1 cellular context compared by ENCODE assay signal in the genomic region with DNA sequence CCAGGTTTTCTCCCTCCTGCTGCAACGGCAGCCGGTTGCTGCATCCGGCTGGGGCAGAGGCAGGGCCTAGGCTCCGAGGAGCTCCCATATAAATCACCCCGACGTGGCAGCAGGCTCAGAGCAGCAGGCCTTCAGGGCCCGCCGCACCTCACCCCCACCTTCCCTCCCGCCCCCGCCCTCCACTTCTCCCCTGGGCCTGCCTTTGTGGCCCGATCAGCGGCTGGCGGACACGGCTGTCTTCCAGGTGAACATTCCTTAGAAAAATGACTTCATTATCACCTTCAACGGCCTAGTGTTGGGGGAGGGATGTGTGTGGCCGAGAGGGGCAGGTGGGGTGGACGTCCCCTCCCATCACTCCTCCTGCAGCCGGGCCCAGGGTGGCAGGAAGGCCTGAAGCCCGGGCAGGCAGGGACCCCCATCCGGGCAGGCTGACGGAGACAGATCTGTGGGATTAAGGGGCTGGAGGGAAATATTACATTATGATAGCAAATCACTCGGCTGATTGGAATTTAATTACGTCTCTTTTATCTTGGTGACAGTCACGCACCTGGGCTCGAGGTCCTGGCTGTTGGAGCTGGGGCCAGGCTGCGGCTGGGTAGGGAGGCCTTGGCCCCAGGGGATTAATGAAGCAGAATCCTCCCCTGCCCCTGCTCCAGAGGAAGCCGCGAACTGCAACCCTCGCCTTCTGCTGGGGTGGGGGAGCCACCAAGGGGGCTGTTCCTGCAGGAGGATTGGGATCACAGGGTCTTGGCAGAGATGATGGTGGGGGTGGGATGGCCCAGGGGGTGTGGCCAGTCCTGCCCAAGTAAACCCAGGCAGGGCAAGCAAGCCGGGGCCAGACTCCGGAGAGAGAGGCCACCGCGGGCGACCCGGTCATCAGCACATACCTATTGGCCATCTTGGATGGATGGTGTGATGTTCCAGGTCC.
TF ChIP-seq lines count a peak whose summit lies in the region.

No MANE protein-coding gene starts in this region.

TF ChIP-seq in HepG2, 621 proteins besides CTCF, POLR2A, EP300 and RAD21 (continued from another document):
- TF ChIP-seq, protein P1, sequence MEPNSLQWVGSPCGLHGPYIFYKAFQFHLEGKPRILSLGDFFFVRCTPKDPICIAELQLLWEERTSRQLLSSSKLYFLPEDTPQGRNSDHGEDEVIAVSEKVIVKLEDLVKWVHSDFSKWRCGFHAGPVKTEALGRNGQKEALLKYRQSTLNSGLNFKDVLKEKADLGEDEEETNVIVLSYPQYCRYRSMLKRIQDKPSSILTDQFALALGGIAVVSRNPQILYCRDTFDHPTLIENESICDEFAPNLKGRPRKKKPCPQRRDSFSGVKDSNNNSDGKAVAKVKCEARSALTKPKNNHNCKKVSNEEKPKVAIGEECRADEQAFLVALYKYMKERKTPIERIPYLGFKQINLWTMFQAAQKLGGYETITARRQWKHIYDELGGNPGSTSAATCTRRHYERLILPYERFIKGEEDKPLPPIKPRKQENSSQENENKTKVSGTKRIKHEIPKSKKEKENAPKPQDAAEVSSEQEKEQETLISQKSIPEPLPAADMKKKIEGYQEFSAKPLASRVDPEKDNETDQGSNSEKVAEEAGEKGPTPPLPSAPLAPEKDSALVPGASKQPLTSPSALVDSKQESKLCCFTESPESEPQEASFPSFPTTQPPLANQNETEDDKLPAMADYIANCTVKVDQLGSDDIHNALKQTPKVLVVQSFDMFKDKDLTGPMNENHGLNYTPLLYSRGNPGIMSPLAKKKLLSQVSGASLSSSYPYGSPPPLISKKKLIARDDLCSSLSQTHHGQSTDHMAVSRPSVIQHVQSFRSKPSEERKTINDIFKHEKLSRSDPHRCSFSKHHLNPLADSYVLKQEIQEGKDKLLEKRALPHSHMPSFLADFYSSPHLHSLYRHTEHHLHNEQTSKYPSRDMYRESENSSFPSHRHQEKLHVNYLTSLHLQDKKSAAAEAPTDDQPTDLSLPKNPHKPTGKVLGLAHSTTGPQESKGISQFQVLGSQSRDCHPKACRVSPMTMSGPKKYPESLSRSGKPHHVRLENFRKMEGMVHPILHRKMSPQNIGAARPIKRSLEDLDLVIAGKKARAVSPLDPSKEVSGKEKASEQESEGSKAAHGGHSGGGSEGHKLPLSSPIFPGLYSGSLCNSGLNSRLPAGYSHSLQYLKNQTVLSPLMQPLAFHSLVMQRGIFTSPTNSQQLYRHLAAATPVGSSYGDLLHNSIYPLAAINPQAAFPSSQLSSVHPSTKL (CRISPR knock-in tag; IDR thresholded peaks at IDR 0.05) = no peak
- TF ChIP-seq, protein P2, sequence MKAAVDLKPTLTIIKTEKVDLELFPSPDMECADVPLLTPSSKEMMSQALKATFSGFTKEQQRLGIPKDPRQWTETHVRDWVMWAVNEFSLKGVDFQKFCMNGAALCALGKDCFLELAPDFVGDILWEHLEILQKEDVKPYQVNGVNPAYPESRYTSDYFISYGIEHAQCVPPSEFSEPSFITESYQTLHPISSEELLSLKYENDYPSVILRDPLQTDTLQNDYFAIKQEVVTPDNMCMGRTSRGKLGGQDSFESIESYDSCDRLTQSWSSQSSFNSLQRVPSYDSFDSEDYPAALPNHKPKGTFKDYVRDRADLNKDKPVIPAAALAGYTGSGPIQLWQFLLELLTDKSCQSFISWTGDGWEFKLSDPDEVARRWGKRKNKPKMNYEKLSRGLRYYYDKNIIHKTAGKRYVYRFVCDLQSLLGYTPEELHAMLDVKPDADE (CRISPR knock-in tag; IDR thresholded peaks at IDR 0.05) = no peak
- TF ChIP-seq ARHGAP35 (CRISPR knock-in tag; IDR thresholded peaks at IDR 0.05; ENCODE audit: borderline replicate concordance) = no peak
- no peak for TF ChIP-seq PITX1 (CRISPR knock-in tag; IDR thresholded peaks at IDR 0.05)
- no peak for TF ChIP-seq SNAI1 (CRISPR knock-in tag; IDR thresholded peaks at IDR 0.05; ENCODE audit: borderline replicate concordance)
- TF ChIP-seq, protein P3, sequence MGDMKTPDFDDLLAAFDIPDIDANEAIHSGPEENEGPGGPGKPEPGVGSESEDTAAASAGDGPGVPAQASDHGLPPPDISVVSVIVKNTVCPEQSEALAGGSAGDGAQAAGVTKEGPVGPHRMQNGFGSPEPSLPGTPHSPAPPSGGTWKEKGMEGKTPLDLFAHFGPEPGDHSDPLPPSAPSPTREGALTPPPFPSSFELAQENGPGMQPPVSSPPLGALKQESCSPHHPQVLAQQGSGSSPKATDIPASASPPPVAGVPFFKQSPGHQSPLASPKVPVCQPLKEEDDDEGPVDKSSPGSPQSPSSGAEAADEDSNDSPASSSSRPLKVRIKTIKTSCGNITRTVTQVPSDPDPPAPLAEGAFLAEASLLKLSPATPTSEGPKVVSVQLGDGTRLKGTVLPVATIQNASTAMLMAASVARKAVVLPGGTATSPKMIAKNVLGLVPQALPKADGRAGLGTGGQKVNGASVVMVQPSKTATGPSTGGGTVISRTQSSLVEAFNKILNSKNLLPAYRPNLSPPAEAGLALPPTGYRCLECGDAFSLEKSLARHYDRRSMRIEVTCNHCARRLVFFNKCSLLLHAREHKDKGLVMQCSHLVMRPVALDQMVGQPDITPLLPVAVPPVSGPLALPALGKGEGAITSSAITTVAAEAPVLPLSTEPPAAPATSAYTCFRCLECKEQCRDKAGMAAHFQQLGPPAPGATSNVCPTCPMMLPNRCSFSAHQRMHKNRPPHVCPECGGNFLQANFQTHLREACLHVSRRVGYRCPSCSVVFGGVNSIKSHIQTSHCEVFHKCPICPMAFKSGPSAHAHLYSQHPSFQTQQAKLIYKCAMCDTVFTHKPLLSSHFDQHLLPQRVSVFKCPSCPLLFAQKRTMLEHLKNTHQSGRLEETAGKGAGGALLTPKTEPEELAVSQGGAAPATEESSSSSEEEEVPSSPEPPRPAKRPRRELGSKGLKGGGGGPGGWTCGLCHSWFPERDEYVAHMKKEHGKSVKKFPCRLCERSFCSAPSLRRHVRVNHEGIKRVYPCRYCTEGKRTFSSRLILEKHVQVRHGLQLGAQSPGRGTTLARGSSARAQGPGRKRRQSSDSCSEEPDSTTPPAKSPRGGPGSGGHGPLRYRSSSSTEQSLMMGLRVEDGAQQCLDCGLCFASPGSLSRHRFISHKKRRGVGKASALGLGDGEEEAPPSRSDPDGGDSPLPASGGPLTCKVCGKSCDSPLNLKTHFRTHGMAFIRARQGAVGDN (CRISPR knock-in tag; IDR thresholded peaks at IDR 0.05) = no peak
- no peak for TF ChIP-seq POGZ (CRISPR knock-in tag; IDR thresholded peaks at IDR 0.05)
- TF ChIP-seq, protein P4, sequence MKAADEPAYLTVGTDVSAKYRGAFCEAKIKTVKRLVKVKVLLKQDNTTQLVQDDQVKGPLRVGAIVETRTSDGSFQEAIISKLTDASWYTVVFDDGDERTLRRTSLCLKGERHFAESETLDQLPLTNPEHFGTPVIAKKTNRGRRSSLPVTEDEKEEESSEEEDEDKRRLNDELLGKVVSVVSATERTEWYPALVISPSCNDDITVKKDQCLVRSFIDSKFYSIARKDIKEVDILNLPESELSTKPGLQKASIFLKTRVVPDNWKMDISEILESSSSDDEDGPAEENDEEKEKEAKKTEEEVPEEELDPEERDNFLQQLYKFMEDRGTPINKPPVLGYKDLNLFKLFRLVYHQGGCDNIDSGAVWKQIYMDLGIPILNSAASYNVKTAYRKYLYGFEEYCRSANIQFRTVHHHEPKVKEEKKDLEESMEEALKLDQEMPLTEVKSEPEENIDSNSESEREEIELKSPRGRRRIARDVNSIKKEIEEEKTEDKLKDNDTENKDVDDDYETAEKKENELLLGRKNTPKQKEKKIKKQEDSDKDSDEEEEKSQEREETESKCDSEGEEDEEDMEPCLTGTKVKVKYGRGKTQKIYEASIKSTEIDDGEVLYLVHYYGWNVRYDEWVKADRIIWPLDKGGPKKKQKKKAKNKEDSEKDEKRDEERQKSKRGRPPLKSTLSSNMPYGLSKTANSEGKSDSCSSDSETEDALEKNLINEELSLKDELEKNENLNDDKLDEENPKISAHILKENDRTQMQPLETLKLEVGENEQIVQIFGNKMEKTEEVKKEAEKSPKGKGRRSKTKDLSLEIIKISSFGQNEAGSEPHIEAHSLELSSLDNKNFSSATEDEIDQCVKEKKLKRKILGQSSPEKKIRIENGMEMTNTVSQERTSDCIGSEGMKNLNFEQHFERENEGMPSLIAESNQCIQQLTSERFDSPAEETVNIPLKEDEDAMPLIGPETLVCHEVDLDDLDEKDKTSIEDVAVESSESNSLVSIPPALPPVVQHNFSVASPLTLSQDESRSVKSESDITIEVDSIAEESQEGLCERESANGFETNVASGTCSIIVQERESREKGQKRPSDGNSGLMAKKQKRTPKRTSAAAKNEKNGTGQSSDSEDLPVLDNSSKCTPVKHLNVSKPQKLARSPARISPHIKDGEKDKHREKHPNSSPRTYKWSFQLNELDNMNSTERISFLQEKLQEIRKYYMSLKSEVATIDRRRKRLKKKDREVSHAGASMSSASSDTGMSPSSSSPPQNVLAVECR (CRISPR knock-in tag; IDR thresholded peaks at IDR 0.05; ENCODE audit: borderline replicate concordance) = no peak
- no peak for TF ChIP-seq NPAS2 (CRISPR knock-in tag; IDR thresholded peaks at IDR 0.05; ENCODE audit: borderline replicate concordance)
- TF ChIP-seq ZNF501 (CRISPR knock-in tag; IDR thresholded peaks at IDR 0.05) = no peak
- TF ChIP-seq ZNF230 (CRISPR knock-in tag; IDR thresholded peaks at IDR 0.05) = no peak
- TF ChIP-seq, protein P5, sequence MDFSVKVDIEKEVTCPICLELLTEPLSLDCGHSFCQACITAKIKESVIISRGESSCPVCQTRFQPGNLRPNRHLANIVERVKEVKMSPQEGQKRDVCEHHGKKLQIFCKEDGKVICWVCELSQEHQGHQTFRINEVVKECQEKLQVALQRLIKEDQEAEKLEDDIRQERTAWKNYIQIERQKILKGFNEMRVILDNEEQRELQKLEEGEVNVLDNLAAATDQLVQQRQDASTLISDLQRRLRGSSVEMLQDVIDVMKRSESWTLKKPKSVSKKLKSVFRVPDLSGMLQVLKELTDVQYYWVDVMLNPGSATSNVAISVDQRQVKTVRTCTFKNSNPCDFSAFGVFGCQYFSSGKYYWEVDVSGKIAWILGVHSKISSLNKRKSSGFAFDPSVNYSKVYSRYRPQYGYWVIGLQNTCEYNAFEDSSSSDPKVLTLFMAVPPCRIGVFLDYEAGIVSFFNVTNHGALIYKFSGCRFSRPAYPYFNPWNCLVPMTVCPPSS (IDR thresholded peaks at IDR 0.05) = no peak
- TF ChIP-seq, protein P6, sequence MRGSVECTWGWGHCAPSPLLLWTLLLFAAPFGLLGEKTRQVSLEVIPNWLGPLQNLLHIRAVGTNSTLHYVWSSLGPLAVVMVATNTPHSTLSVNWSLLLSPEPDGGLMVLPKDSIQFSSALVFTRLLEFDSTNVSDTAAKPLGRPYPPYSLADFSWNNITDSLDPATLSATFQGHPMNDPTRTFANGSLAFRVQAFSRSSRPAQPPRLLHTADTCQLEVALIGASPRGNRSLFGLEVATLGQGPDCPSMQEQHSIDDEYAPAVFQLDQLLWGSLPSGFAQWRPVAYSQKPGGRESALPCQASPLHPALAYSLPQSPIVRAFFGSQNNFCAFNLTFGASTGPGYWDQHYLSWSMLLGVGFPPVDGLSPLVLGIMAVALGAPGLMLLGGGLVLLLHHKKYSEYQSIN (CRISPR knock-in tag; IDR thresholded peaks at IDR 0.05; ENCODE audit: borderline replicate concordance) = no peak
- TF ChIP-seq, protein P7, sequence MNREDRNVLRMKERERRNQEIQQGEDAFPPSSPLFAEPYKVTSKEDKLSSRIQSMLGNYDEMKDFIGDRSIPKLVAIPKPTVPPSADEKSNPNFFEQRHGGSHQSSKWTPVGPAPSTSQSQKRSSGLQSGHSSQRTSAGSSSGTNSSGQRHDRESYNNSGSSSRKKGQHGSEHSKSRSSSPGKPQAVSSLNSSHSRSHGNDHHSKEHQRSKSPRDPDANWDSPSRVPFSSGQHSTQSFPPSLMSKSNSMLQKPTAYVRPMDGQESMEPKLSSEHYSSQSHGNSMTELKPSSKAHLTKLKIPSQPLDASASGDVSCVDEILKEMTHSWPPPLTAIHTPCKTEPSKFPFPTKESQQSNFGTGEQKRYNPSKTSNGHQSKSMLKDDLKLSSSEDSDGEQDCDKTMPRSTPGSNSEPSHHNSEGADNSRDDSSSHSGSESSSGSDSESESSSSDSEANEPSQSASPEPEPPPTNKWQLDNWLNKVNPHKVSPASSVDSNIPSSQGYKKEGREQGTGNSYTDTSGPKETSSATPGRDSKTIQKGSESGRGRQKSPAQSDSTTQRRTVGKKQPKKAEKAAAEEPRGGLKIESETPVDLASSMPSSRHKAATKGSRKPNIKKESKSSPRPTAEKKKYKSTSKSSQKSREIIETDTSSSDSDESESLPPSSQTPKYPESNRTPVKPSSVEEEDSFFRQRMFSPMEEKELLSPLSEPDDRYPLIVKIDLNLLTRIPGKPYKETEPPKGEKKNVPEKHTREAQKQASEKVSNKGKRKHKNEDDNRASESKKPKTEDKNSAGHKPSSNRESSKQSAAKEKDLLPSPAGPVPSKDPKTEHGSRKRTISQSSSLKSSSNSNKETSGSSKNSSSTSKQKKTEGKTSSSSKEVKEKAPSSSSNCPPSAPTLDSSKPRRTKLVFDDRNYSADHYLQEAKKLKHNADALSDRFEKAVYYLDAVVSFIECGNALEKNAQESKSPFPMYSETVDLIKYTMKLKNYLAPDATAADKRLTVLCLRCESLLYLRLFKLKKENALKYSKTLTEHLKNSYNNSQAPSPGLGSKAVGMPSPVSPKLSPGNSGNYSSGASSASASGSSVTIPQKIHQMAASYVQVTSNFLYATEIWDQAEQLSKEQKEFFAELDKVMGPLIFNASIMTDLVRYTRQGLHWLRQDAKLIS (CRISPR knock-in tag; IDR thresholded peaks at IDR 0.05) = no peak
- TF ChIP-seq TOE1 (CRISPR knock-in tag; IDR thresholded peaks at IDR 0.05) = no peak
- TF ChIP-seq ZNF136 (CRISPR knock-in tag; IDR thresholded peaks at IDR 0.05; ENCODE audit: low read depth) = no peak
- no peak for TF ChIP-seq ZNF543 (CRISPR knock-in tag; IDR thresholded peaks at IDR 0.05)
- TF ChIP-seq ZNF629 (CRISPR knock-in tag; conservative IDR thresholded peaks at IDR 0.05) = no peak
- no peak for TF ChIP-seq IRX3 (CRISPR knock-in tag; IDR thresholded peaks at IDR 0.05; ENCODE audit: borderline replicate concordance, low read depth)
